ENCODE assay signal across 1 cellular context in genomic region chr22:38223289-38223960, GRCh38.
TF ChIP-seq lines count a peak whose summit lies in the region.

No MANE protein-coding gene starts in this region.

TF ChIP-seq in HepG2, 621 proteins besides CTCF, POLR2A, EP300 and RAD21:
- TF ChIP-seq ATM (IDR thresholded peaks at IDR 0.05; ENCODE audit: borderline replicate concordance): no peak
- TF ChIP-seq ZNF143 (CRISPR knock-in tag; IDR thresholded peaks at IDR 0.05): no peak
- peak; percentile 17; the same call in 1 of the 2 replicates for TF ChIP-seq ZNF687 (CRISPR knock-in tag; IDR thresholded peaks at IDR 0.05)
- no peak for TF ChIP-seq ZBTB14 (CRISPR knock-in tag; IDR thresholded peaks at IDR 0.05)
- TF ChIP-seq ZKSCAN1 (IDR thresholded peaks at IDR 0.05; ENCODE audit: low read length): peak; percentile 44; the same call in 1 of the 2 replicates
- no peak for TF ChIP-seq TFE3 (CRISPR knock-in tag; IDR thresholded peaks at IDR 0.05)
